ENCODE assay signal across 2 cellular contexts in the genomic region with DNA sequence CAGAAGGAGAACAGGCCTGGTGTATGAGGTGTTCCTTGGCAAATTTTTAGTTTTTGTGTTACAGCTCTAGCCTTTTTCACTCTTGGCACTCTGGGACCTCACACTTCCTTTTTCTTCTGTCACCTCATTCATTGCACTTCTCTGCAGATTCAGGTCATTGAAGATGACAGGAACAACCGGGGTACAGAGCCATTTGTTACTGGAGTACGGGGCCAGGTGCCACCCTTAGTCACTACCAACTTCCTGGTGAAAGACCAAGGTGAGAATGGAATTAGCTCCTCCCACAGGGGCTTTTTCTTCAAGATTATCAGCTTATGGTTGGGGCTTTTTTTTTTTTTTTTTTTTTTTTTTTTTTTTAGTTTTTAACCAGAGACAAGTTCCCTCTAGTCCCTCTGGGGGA.
A peak's percentile ranks its signal among the peaks of the same experiment; 100 is the strongest.
TF ChIP-seq lines count a peak whose summit lies in the region.

No MANE protein-coding gene starts in this region.

TF ChIP-seq in GM12891, 5 proteins besides CTCF, POLR2A, EP300 and RAD21 (continued from another document):
- peak; percentile 75 for TF ChIP-seq SPI1 (IDR thresholded peaks at IDR 0.05; ENCODE audit: low read depth, low read length)

TF ChIP-seq in SK-N-SH, 30 proteins besides CTCF, POLR2A, EP300 and RAD21:
- TF ChIP-seq RXRA (IDR thresholded peaks at IDR 0.05; ENCODE audit: borderline replicate concordance, low read depth) (no peak), GATA2 (CRISPR knock-in tag; IDR thresholded peaks at IDR 0.05) (no peak), NFIC (IDR thresholded peaks at IDR 0.05; ENCODE audit: borderline replicate concordance) (no peak), TEAD4 (IDR thresholded peaks at IDR 0.05; ENCODE audit: borderline replicate concordance, insufficient read depth) (no peak), TAF1 (IDR thresholded peaks at IDR 0.05; ENCODE audit: borderline replicate concordance, low read depth, low read length) (no peak), SIN3A (IDR thresholded peaks at IDR 0.05; ENCODE audit: borderline replicate concordance, low read depth, low read length) (no peak), TCF12 (IDR thresholded peaks at IDR 0.05) (no peak), SMC3 (IDR thresholded peaks at IDR 0.05; ENCODE audit: low read depth, low read length) (no peak), GABPA (IDR thresholded peaks at IDR 0.05; ENCODE audit: low read depth) (no peak), NRF1 (IDR thresholded peaks at IDR 0.05; ENCODE audit: low read depth, low read length) (no peak), MXI1 (IDR thresholded peaks at IDR 0.05; ENCODE audit: low read depth, low read length) (no peak), RCOR1 (IDR thresholded peaks at IDR 0.05; ENCODE audit: low read length) (no peak), JUND (IDR thresholded peaks at IDR 0.05) (no peak), CHD2 (IDR thresholded peaks at IDR 0.05; ENCODE audit: low read length, partially characterized antibody) (no peak), RFX5 (IDR thresholded peaks at IDR 0.05; ENCODE audit: low read length) (no peak)
- TF ChIP-seq, protein P1, sequence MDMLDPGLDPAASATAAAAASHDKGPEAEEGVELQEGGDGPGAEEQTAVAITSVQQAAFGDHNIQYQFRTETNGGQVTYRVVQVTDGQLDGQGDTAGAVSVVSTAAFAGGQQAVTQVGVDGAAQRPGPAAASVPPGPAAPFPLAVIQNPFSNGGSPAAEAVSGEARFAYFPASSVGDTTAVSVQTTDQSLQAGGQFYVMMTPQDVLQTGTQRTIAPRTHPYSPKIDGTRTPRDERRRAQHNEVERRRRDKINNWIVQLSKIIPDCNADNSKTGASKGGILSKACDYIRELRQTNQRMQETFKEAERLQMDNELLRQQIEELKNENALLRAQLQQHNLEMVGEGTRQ (IDR thresholded peaks at IDR 0.05; ENCODE audit: borderline replicate concordance, low read depth, low read length): no peak
- TF ChIP-seq, protein P2, sequence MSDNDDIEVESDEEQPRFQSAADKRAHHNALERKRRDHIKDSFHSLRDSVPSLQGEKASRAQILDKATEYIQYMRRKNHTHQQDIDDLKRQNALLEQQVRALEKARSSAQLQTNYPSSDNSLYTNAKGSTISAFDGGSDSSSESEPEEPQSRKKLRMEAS (IDR thresholded peaks at IDR 0.05; ENCODE audit: low read depth): no peak
- TF ChIP-seq, protein P3, sequence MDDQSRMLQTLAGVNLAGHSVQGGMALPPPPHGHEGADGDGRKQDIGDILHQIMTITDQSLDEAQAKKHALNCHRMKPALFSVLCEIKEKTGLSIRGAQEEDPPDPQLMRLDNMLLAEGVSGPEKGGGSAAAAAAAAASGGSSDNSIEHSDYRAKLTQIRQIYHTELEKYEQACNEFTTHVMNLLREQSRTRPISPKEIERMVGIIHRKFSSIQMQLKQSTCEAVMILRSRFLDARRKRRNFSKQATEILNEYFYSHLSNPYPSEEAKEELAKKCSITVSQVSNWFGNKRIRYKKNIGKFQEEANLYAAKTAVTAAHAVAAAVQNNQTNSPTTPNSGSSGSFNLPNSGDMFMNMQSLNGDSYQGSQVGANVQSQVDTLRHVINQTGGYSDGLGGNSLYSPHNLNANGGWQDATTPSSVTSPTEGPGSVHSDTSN (IDR thresholded peaks at IDR 0.05): no peak
- TF ChIP-seq, protein P4, sequence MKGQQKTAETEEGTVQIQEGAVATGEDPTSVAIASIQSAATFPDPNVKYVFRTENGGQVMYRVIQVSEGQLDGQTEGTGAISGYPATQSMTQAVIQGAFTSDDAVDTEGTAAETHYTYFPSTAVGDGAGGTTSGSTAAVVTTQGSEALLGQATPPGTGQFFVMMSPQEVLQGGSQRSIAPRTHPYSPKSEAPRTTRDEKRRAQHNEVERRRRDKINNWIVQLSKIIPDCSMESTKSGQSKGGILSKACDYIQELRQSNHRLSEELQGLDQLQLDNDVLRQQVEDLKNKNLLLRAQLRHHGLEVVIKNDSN (IDR thresholded peaks at IDR 0.05; ENCODE audit: borderline replicate concordance, low read depth): no peak
- TF ChIP-seq, protein P5, sequence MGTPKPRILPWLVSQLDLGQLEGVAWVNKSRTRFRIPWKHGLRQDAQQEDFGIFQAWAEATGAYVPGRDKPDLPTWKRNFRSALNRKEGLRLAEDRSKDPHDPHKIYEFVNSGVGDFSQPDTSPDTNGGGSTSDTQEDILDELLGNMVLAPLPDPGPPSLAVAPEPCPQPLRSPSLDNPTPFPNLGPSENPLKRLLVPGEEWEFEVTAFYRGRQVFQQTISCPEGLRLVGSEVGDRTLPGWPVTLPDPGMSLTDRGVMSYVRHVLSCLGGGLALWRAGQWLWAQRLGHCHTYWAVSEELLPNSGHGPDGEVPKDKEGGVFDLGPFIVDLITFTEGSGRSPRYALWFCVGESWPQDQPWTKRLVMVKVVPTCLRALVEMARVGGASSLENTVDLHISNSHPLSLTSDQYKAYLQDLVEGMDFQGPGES (IDR thresholded peaks at IDR 0.05; ENCODE audit: low read depth, low read length): no peak
